In the genomic region with DNA sequence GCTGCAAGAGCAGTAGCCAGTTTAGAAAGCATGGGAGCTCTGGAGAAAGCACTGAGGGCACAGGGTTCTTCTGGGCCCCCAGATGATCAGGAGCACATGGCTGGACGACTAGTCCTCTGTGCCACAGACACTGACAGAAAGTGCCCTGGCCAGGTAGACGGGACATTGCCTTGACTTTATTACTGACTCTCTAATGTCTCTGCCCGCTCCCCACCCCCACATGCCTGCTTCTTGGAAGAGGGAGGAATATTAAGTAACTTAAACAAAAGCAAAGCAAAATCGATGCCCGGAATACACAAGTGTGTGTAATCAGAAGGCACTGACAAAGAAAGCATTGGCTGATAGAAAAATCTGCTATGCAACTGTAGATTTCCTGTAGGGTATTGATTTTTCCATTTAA, we compare ENCODE assay signal across 21 cellular contexts.
"Had no signal": no experiment of that assay in that cellular context is flagged by ENCODE, and none has a peak within 500 bp of the region (broad histone marks: within the 10 kb centered on the region; RNA-seq: fewer than 3 reads in every experiment).

No MANE protein-coding gene starts in this region.

- H3K4me1 Mint-ChIP-seq: natural killer cell had no signal

- H3K9me3 ChIP-seq: esophagus muscularis mucosa, heart right ventricle, left ventricle myocardium inferior, lower lobe of right lung, psoas muscle, spleen, testis, tibial artery had no signal

- H3K27me3 ChIP-seq: esophagus muscularis mucosa, heart right ventricle, spleen, testis, tibial artery had no signal

- H3K36me3 Mint-ChIP-seq: natural killer cell; stimulated activated memory B cell treated with anti-CD40 and anti-IgM and Interleukin-4, amounts not matched to agents 10 μg/mL and 1 μg/mL and 100 μg/mL, for 72 hours; type B pancreatic cell had no signal

- H3K36me3 ChIP-seq: esophagus muscularis mucosa, heart right ventricle, left ventricle myocardium inferior, lower lobe of right lung, spleen, tibial artery had no signal

- H3K4me3 Mint-ChIP-seq: dendritic cell treated with granulocyte-macrophage colony-stimulating factor and Interleukin-4, amounts not matched to agents 40 ng/mL and 50 ng/mL, for 4 days; natural killer cell; stimulated activated memory B cell treated with anti-CD40 and anti-IgM and Interleukin-4, amounts not matched to agents 10 μg/mL and 1 μg/mL and 100 μg/mL, for 72 hours; type B pancreatic cell had no signal

- DNase-seq: effector CD8-positive, alpha-beta T cell; foreskin keratinocyte; glutamatergic neuron; heart right ventricle; hippocampal formation; left cardiac atrium; left ventricle myocardium inferior; lower lobe of right lung; natural killer cell; psoas muscle; right cardiac atrium; spleen; stimulated activated CD4-positive, alpha-beta T cell treated with anti-CD3 and anti-CD28 coated beads, Interleukin-4, amount 100 ng/mL, for 4 hours; stimulated activated naive CD8-positive, alpha-beta T cell treated with anti-CD3 and anti-CD28 coated beads, Interleukin-15, Interleukin-2, amounts not matched to agents 100 U/mL and 50 U/mL, for 24 hours; testis; tibial artery had no signal

- H3K27me3 Mint-ChIP-seq: stimulated activated memory B cell treated with anti-CD40 and anti-IgM and Interleukin-4, amounts not matched to agents 10 μg/mL and 1 μg/mL and 100 μg/mL, for 72 hours had no signal

- H3K27ac Mint-ChIP-seq: dendritic cell treated with granulocyte-macrophage colony-stimulating factor and Interleukin-4, amounts not matched to agents 40 ng/mL and 50 ng/mL, for 4 days; natural killer cell; stimulated activated memory B cell treated with anti-CD40 and anti-IgM and Interleukin-4, amounts not matched to agents 10 μg/mL and 1 μg/mL and 100 μg/mL, for 72 hours; type B pancreatic cell had no signal

- ATAC-seq: foreskin keratinocyte; heart right ventricle; left cardiac atrium; lower lobe of right lung; natural killer cell; psoas muscle; right cardiac atrium; stimulated activated memory B cell treated with anti-CD40 and anti-IgM and Interleukin-4, amounts not matched to agents 10 μg/mL and 1 μg/mL and 100 μg/mL, for 72 hours; stimulated activated naive CD8-positive, alpha-beta T cell treated with anti-CD3 and anti-CD28 coated beads, Interleukin-15, Interleukin-2, amounts not matched to agents 100 U/mL and 50 U/mL, for 24 hours had no signal

- H3K4me3 ChIP-seq: esophagus muscularis mucosa, heart right ventricle, left ventricle myocardium inferior, lower lobe of right lung, psoas muscle, skin epidermis, spleen, testis, tibial artery had no signal

- H3K9me3 Mint-ChIP-seq: dendritic cell treated with granulocyte-macrophage colony-stimulating factor and Interleukin-4, amounts not matched to agents 40 ng/mL and 50 ng/mL, for 4 days; natural killer cell; stimulated activated memory B cell treated with anti-CD40 and anti-IgM and Interleukin-4, amounts not matched to agents 10 μg/mL and 1 μg/mL and 100 μg/mL, for 72 hours; type B pancreatic cell had no signal

- H3K4me1 ChIP-seq: foreskin keratinocyte, lower lobe of right lung, spleen had no signal

- H3K27ac ChIP-seq: esophagus muscularis mucosa, foreskin keratinocyte, heart right ventricle, left ventricle myocardium inferior, lower lobe of right lung, psoas muscle, skin epidermis, spleen, tibial artery had no signal
